In genomic region chr15:82832601-82833209, GRCh38 we compare ENCODE assay signal across 9 cellular contexts. TPM values are rescaled to one million over a fixed set of nuclear protein-coding genes. Genes with fewer than 3 reads are reported as not detected.
A peak's percentile ranks its signal among the peaks of the same experiment; 100 is the strongest.
DNase-seq lines count a peak whose midpoint lies in the region; ATAC-seq, FAIRE-seq and TF ChIP-seq lines count a peak whose summit lies in the region.
"Had no signal": no experiment of that assay in that cellular context is flagged by ENCODE, and none has a peak within 500 bp of the region (broad histone marks: within the 10 kb centered on the region; RNA-seq: fewer than 3 reads in every experiment).

No MANE protein-coding gene starts in this region.

- no peak overlapping the region for H2AFZ ChIP-seq in OCI-LY3 (ENCODE audit: low read depth, low read length)
- no peak overlapping the region for H2AFZ ChIP-seq in K562 (ENCODE audit: low read depth, low read length)
- H2AFZ ChIP-seq in osteoblast (ENCODE audit: low read length) = no peak overlapping the region

- H4K20me1 ChIP-seq in OCI-LY3 (ENCODE audit: insufficient read depth, low read length) (peaks cover 52% of the 10 kb centered on the region), K562 (replicated peaks; ENCODE audit: control insufficient read depth, insufficient read depth, low read length) (no peaks in the 10 kb centered on the region), osteoblast (ENCODE audit: insufficient read depth, low read length) (peaks cover 6% of the 10 kb centered on the region)

- peak overlapping the region; percentile 14; the same call in 1 of the 2 replicates for H3K9ac ChIP-seq in OCI-LY3 (ENCODE audit: low read length)
- no peak overlapping the region for H3K9ac ChIP-seq in K562 (ENCODE audit: insufficient read depth in 1 of 2, low read depth in 2 of 2, low read length in 2 of 2)

- in situ Hi-C loops in K562 (cut with MboI) = no loop called here

- peak overlapping the region; percentile 86 for H3K27ac ChIP-seq in OCI-LY3 (ENCODE audit: low read length)
- H3K27ac ChIP-seq in K562 (ENCODE audit: extremely low read depth, low read depth, low read length) = no peak overlapping the region
- peak overlapping the region; percentile 59 for H3K27ac ChIP-seq in osteoblast (ENCODE audit: low read depth, low read length)
- H3K27ac ChIP-seq in uterus = no peak overlapping the region

- TF ChIP-seq CTCF in OCI-LY3 (IDR thresholded peaks at IDR 0.05; ENCODE audit: low read depth, low read length) (no peak), K562 (IDR thresholded peaks at IDR 0.05 in 2 of 3, conservative IDR thresholded peaks at IDR 0.05 in 1 of 3; ENCODE audit: insufficient read depth in 2 of 3, low read depth in 1 of 3, low read length in 3 of 3) (no peak), osteoblast (IDR thresholded peaks at IDR 0.05; ENCODE audit: extremely low read depth, low read depth, low read length) (peak; percentile 33), uterus (IDR thresholded peaks at IDR 0.05) (no peak)

- H3K36me3 ChIP-seq in OCI-LY3 (replicated peaks; ENCODE audit: low read depth, low read length) (peaks cover 76% of the 10 kb centered on the region), K562 (ENCODE audit: control insufficient read depth, insufficient read depth, low read length) (peaks cover 77% of the 10 kb centered on the region), osteoblast (ENCODE audit: insufficient read depth, low read length) (peaks cover 72% of the 10 kb centered on the region), uterus (no peaks in the 10 kb centered on the region)

- H3K79me2 ChIP-seq in OCI-LY3 (ENCODE audit: low read length) (peaks cover 3% of the 10 kb centered on the region; the same call in 1 of the 2 replicates), K562 (ENCODE audit: control insufficient read depth, insufficient read depth, low read length) (no peaks in the 10 kb centered on the region), osteoblast (ENCODE audit: insufficient read depth, low read length) (peaks cover 10% of the 10 kb centered on the region)

- BruUV-seq in K562 (replicated peaks; lab: Mats Ljungman, UMichigan) = no TSS peak

- TF ChIP-seq RAD21 in K562 (CRISPR knock-in tag; conservative IDR thresholded peaks at IDR 0.05 in 1 of 2, IDR thresholded peaks at IDR 0.05 in 1 of 2) = no peak

- peak; percentile 53 for DNase-seq in activated CD8-positive, alpha-beta memory T cell treated with anti-CD3 and anti-CD28 coated beads, Interleukin-2, amount 50 U/mL, for 4 hours
- no peak for DNase-seq in activated CD8-positive, alpha-beta memory T cell treated with anti-CD3 and anti-CD28 coated beads, Interleukin-2, amount 50 U/mL, for 48 hours
- no peak for DNase-seq in K562 (ENCODE audit: extremely low read depth in 1 of 4, low spot score in 3 of 4)
- peak; percentile 97 for DNase-seq in osteoblast (ENCODE audit: insufficient read length, low spot score, missing footprints)
- no peak for DNase-seq in NCI-H1436 treated with DMSO at 0.1 percent for 48 hours (lab: John Stamatoyannopoulos, UW)
- no peak for DNase-seq in uterus

- H3K4me3 ChIP-seq in OCI-LY3 (ENCODE audit: low read length) (peak overlapping the region; percentile 50), K562 (no peak overlapping the region), osteoblast (ENCODE audit: insufficient read depth, low read length) (no peak overlapping the region), uterus (no peak overlapping the region)

- POLR2A ChIA-PET in K562 (lab: Yijun Ruan, JAX) = interaction anchor here (0.7 kb wide), 1 partner anchor 121 kb away, joined by 3 read pairs; no protein-coding TSS in a partner anchor

- no peaks in the 10 kb centered on the region for H3K9me1 ChIP-seq in K562 (ENCODE audit: control insufficient read depth, insufficient read depth, low read length)

- no peak for FAIRE-seq in K562 (lab: Jason Lieb, UNC)

- CTCF ChIA-PET in K562 (lab: Yijun Ruan, JAX; ENCODE audit: low intra/inter-chr PET ratio) = no interaction called here

- H3K4me2 ChIP-seq in OCI-LY3 (ENCODE audit: low read length) (peak overlapping the region; percentile 82), K562 (ENCODE audit: insufficient read depth, low read length) (no peak overlapping the region), osteoblast (ENCODE audit: insufficient read depth, low read length) (peak overlapping the region; percentile 65)

- no peaks in the 10 kb centered on the region for H3K9me3 ChIP-seq in OCI-LY3 (ENCODE audit: insufficient read depth, low read length)
- no peaks in the 10 kb centered on the region for H3K9me3 ChIP-seq in K562 (replicated peaks; ENCODE audit: control insufficient read depth, insufficient read depth, low read depth, low read length)
- no peaks in the 10 kb centered on the region for H3K9me3 ChIP-seq in osteoblast (ENCODE audit: low read depth, low read length)
- H3K9me3 ChIP-seq in uterus = no peaks in the 10 kb centered on the region

- TF ChIP-seq EP300 in K562 (IDR thresholded peaks at IDR 0.05; ENCODE audit: low read length) = no peak

- ATAC-seq in HG02852 (IDR thresholded peaks at IDR 0.05; ENCODE audit: unreplicated experiment) = peak; percentile 84
- ATAC-seq in K562 = no peak

- intact Hi-C loops in K562 (cut with micrococcal nuclease) (no loop called here), uterus (cut with DNase I; ENCODE audit: low total_unique reads) (no loop called here)

- 93% methylated on average over 8 of the region's 8 CpGs for WGBS in K562 (ENCODE audit: insufficient coverage, low coverage, missing lambda C conversion rate)

- H3K27me3 ChIP-seq in OCI-LY3 (ENCODE audit: low read depth, low read length) (no peaks in the 10 kb centered on the region), K562 (ENCODE audit: control insufficient read depth in 2 of 2, insufficient read depth in 2 of 2, low read length in 2 of 2) (no peaks in the 10 kb centered on the region), osteoblast (ENCODE audit: insufficient read depth, low read length) (no peaks in the 10 kb centered on the region), uterus (no peaks in the 10 kb centered on the region)

- no peak for TF ChIP-seq POLR2A in K562 (conservative IDR thresholded peaks at IDR 0.05)
- no peak for TF ChIP-seq POLR2A in uterus (IDR thresholded peaks at IDR 0.05)

- peaks cover 33% of the 10 kb centered on the region for H3K4me1 ChIP-seq in OCI-LY3 (ENCODE audit: low read length)
- H3K4me1 ChIP-seq in K562 (replicated peaks in 1 of 2; ENCODE audit: control insufficient read depth in 2 of 2, insufficient read depth in 2 of 2, low read length in 2 of 2) = no peaks in the 10 kb centered on the region
- H3K4me1 ChIP-seq in osteoblast (ENCODE audit: insufficient read depth, low read length) = peaks cover 21% of the 10 kb centered on the region
- H3K4me1 ChIP-seq in uterus = no peaks in the 10 kb centered on the region

TF ChIP-seq in K562, 482 proteins besides CTCF, POLR2A, EP300 and RAD21 (continues in another document):
- TF ChIP-seq JUND (IDR thresholded peaks at IDR 0.05; ENCODE audit: borderline replicate concordance, low read depth, low read length) = peak; percentile 35; the same call in 1 of the 2 replicates
- no peak for TF ChIP-seq JUND (tag; IDR thresholded peaks at IDR 0.05; ENCODE audit: borderline replicate concordance, low read depth, low read length)
- TF ChIP-seq ZNF785 (CRISPR knock-in tag; IDR thresholded peaks at IDR 0.05) = no peak
- TF ChIP-seq, protein P1, sequence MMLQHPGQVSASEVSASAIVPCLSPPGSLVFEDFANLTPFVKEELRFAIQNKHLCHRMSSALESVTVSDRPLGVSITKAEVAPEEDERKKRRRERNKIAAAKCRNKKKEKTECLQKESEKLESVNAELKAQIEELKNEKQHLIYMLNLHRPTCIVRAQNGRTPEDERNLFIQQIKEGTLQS (IDR thresholded peaks at IDR 0.05) = peak; percentile 84
- TF ChIP-seq, protein P1 (CRISPR knock-in tag; conservative IDR thresholded peaks at IDR 0.05) = no peak

RNA-seq across cellular contexts. Expression of gene WHAMM, which starts 23.3 kb away (rescaled TPM):
- total RNA-seq in K562 (2011; cell fraction: chromatin; rRNA removed; ENCODE audit: low replicate concordance) = 4.6 and 8.6 TPM in 2 replicates
- total RNA-seq in K562 (2011; cell fraction: nucleolus; rRNA removed) = 3.7 and 3.8 TPM in 2 replicates
- total RNA-seq in K562 (2011; cell fraction: nucleoplasm; rRNA removed) = 4.1 and 4.6 TPM in 2 replicates
- total RNA-seq in K562 (2014; rRNA removed) (3.6 and 4.3 TPM in 2 replicates), K562 (2014; rRNA removed; fragmentation: Illumina TruSeq; extraction: Trizol) (3.8 and 4.7 TPM in 2 replicates), K562 (2015; rRNA removed; fragmentation: Illumina TruSeq; extraction: Trizol) (3.8 and 4.5 TPM in 2 replicates), K562 (2021) (4.5 and 4.8 TPM in 2 replicates), osteoblast (8.0 and 8.3 TPM in 2 replicates), uterus (10 to 100 TPM in 1 of 4 donors, 1 to 10 TPM in 3; 3.5 to 10.8 (median 5.2) TPM)
- polyA plus RNA-seq in K562 (2011; rRNA removed) (2.7 and 3.3 TPM in 2 replicates), K562 (2014; fragmentation: Illumina TruSeq; extraction: Trizol) (4.0 TPM in 2 replicates), K562 (2014; fragmentation: Nextera tagmentation; extraction: Ambion mirVana) (1 to 10 TPM; 2.0 to 2.3 TPM), K562 (2014; rRNA removed) (3.6 and 4.6 TPM in 2 replicates)
- 1.9 and 2.1 TPM in 2 replicates for polyA plus RNA-seq in K562 (2011; cell fraction: cytosol; rRNA removed)
- 3.8 and 4.0 TPM in 2 replicates for polyA plus RNA-seq in K562 (2011; cell fraction: nucleus; rRNA removed)
- 2.9 and 3.8 TPM in 2 replicates for polyA plus RNA-seq in K562 (2012)
- polyA minus RNA-seq in K562 (2011; rRNA and poly(A)+ RNA removed) = 2.6 and 2.9 TPM in 2 replicates
- 1.5 and 2.0 TPM in 2 replicates for polyA minus RNA-seq in K562 (2011; cell fraction: cytosol; rRNA and poly(A)+ RNA removed)
- 2.3 and 2.9 TPM in 2 replicates for polyA minus RNA-seq in K562 (2011; cell fraction: nucleus; rRNA and poly(A)+ RNA removed)

RNA-seq across cellular contexts. Expression of gene FSD2, which starts 26.8 kb away (rescaled TPM):
- total RNA-seq in K562 (2011; cell fraction: chromatin; rRNA removed; ENCODE audit: low replicate concordance) = not detected in 2 replicates
- not detected in 2 replicates for total RNA-seq in K562 (2011; cell fraction: nucleolus; rRNA removed)
- total RNA-seq in K562 (2011; cell fraction: nucleoplasm; rRNA removed) = not detected in 2 replicates
- total RNA-seq in K562 (2014; rRNA removed) = not detected in 2 replicates
- total RNA-seq in K562 (2014; rRNA removed; fragmentation: Illumina TruSeq; extraction: Trizol) = not detected in 2 replicates
- total RNA-seq in K562 (2015; rRNA removed; fragmentation: Illumina TruSeq; extraction: Trizol) = not detected in 2 replicates
- total RNA-seq in K562 (2021) = not detected in 2 replicates
- polyA plus RNA-seq in K562 (2011; rRNA removed) = not detected in 2 replicates
- not detected in 2 replicates for polyA plus RNA-seq in K562 (2011; cell fraction: cytosol; rRNA removed)
- not detected in 2 replicates for polyA plus RNA-seq in K562 (2011; cell fraction: nucleus; rRNA removed)
- 0.06 and 0.07 TPM in 2 replicates for polyA plus RNA-seq in K562 (2012)
- polyA plus RNA-seq in K562 (2014; fragmentation: Illumina TruSeq; extraction: Trizol) = 0.01 TPM in 1 of 2 replicates, not detected in the other
- polyA plus RNA-seq in K562 (2014; fragmentation: Nextera tagmentation; extraction: Ambion mirVana) = under 1 TPM; 0.01 to 0.06 TPM
- not detected in 2 replicates for polyA plus RNA-seq in K562 (2014; rRNA removed)
- polyA minus RNA-seq in K562 (2011; rRNA and poly(A)+ RNA removed) = not detected in 2 replicates
- not detected in 2 replicates for polyA minus RNA-seq in K562 (2011; cell fraction: cytosol; rRNA and poly(A)+ RNA removed)
- not detected in 2 replicates for polyA minus RNA-seq in K562 (2011; cell fraction: nucleus; rRNA and poly(A)+ RNA removed)
- not detected in 2 replicates for total RNA-seq in osteoblast
- not detected for total RNA-seq in uterus
- total RNA-seq: dermis microvascular lymphatic vessel endothelial cell had no signal

Comparison
In these comparisons a context has a peak if more than half of its experiments do, and no peak if none do; other contexts are left out.
1. DNase-seq: peak in activated CD8-positive, alpha-beta memory T cell treated with anti-CD3 and anti-CD28 coated beads, Interleukin-2, amount 50 U/mL, for 4 hours (single experiment) and osteoblast (single experiment); none in activated CD8-positive, alpha-beta memory T cell treated with anti-CD3 and anti-CD28 coated beads, Interleukin-2, amount 50 U/mL, for 48 hours (single experiment), K562 (0 of 4), NCI-H1436 treated with DMSO at 0.1 percent for 48 hours (single experiment) and uterus (0 of 2).
2. H3K27ac ChIP-seq: peak in OCI-LY3 (single experiment) and osteoblast (single experiment); none in K562 (single experiment) and uterus (0 of 2).